32 cellular contexts compared by ENCODE assay signal in genomic region chr3:175456496-175456895, GRCh38.
DNase-seq lines count a peak whose midpoint lies in the region; ATAC-seq and TF ChIP-seq lines count a peak whose summit lies in the region.
"Had no signal": no experiment of that assay in that cellular context is flagged by ENCODE, and none has a peak within 500 bp of the region (broad histone marks: within the 10 kb centered on the region; RNA-seq: fewer than 3 reads in every experiment).

No MANE protein-coding gene starts in this region.

- H3K4me3 ChIP-seq in PC-3 (ENCODE audit: low read length) (no peak overlapping the region), neural cell (ENCODE audit: low read length) (no peak overlapping the region)
- H3K4me3 ChIP-seq: BLaER1 treated with 17β-estradiol and CSF1 and Interleukin-3, amounts not matched to agents 10 nM and 100 nM; coronary artery; GM12878; lower lobe of right lung; ovary; stomach; thyroid gland had no signal

- H3K27ac ChIP-seq in PC-3 (ENCODE audit: low read length) (0 out of 2 replicates have a peak overlapping the region, but pooled peaks have one; percentile 8), neural cell (ENCODE audit: low read length) (no peak overlapping the region)
- H3K27ac ChIP-seq: BLaER1 treated with 17β-estradiol and CSF1 and Interleukin-3, amounts not matched to agents 10 nM and 100 nM; coronary artery; lower lobe of right lung; ovary; stomach; thyroid gland had no signal

- no peaks in the 10 kb centered on the region for H3K9me2 ChIP-seq in PC-3 (replicated peaks; ENCODE audit: low read length)
- H3K9me2 ChIP-seq in neural cell (ENCODE audit: insufficient read depth, low read length), result no peaks in the 10 kb centered on the region

- H3K4me3 Mint-ChIP-seq in activated T-helper 1 cell treated with anti-CD3 and anti-CD28 coated beads, Interleukin-12 subunit alpha, Interleukin-12 subunit beta, Interleukin-2, Interleukin-4 antibody, amounts not matched to agents 30 ng/mL and 10 ng/mL and 1 ng/mL, durations not matched to agents 14 hours and 24 hours and 36 hours, result no peak overlapping the region
- H3K4me3 Mint-ChIP-seq: activated CD4-positive, alpha-beta memory T cell treated with anti-CD3 and anti-CD28 coated beads, Interleukin-2, amount 10 ng/mL, durations not matched to agents 7 days and 5 days; activated T-helper 17 cell treated with anti-CD3 and anti-CD28 coated beads, Interleukin-2, amount 50 U/mL, for 72 hours; IgD-negative memory B cell; nephron had no signal

- H3K9ac ChIP-seq in PC-3 (ENCODE audit: low read length) (no peak overlapping the region), neural cell (ENCODE audit: low read length) (no peak overlapping the region)
- H3K9ac ChIP-seq: BLaER1 treated with 17β-estradiol and CSF1 and Interleukin-3, amounts not matched to agents 10 nM and 100 nM had no signal

- no peaks in the 10 kb centered on the region for H3K4me1 Mint-ChIP-seq in activated T-helper 1 cell treated with anti-CD3 and anti-CD28 coated beads, Interleukin-12 subunit alpha, Interleukin-12 subunit beta, Interleukin-2, Interleukin-4 antibody, amounts not matched to agents 30 ng/mL and 10 ng/mL and 1 ng/mL, durations not matched to agents 14 hours and 24 hours and 36 hours (ENCODE audit: low read depth)
- H3K4me1 Mint-ChIP-seq: activated CD4-positive, alpha-beta memory T cell treated with anti-CD3 and anti-CD28 coated beads, Interleukin-2, amount 10 ng/mL, durations not matched to agents 7 days and 5 days; activated T-helper 17 cell treated with anti-CD3 and anti-CD28 coated beads, Interleukin-2, amount 50 U/mL, for 72 hours; IgD-negative memory B cell; nephron had no signal

- no peaks in the 10 kb centered on the region for H3K36me3 Mint-ChIP-seq in activated T-helper 1 cell treated with anti-CD3 and anti-CD28 coated beads, Interleukin-12 subunit alpha, Interleukin-12 subunit beta, Interleukin-2, Interleukin-4 antibody, amounts not matched to agents 30 ng/mL and 10 ng/mL and 1 ng/mL, durations not matched to agents 14 hours and 24 hours and 36 hours (ENCODE audit: low read depth)
- H3K36me3 Mint-ChIP-seq: IgD-negative memory B cell had no signal

- H3K27ac Mint-ChIP-seq in activated T-helper 1 cell treated with anti-CD3 and anti-CD28 coated beads, Interleukin-12 subunit alpha, Interleukin-12 subunit beta, Interleukin-2, Interleukin-4 antibody, amounts not matched to agents 30 ng/mL and 10 ng/mL and 1 ng/mL, durations not matched to agents 14 hours and 24 hours and 36 hours, result no peak overlapping the region
- H3K27ac Mint-ChIP-seq: activated CD4-positive, alpha-beta memory T cell treated with anti-CD3 and anti-CD28 coated beads, Interleukin-2, amount 10 ng/mL, durations not matched to agents 7 days and 5 days; activated T-helper 17 cell treated with anti-CD3 and anti-CD28 coated beads, Interleukin-2, amount 50 U/mL, for 72 hours; IgD-negative memory B cell; nephron had no signal

- H3F3A ChIP-seq in PC-3 (ENCODE audit: low read length, unreplicated experiment) (no peaks in the 10 kb centered on the region), neural cell (ENCODE audit: insufficient read depth, low read length, poor library complexity, severe bottlenecking) (no peaks in the 10 kb centered on the region)

- CTCF ChIA-PET in PC-3 (lab: Charles Lee), result no interaction called here

- no peaks in the 10 kb centered on the region for H3K27me3 ChIP-seq in PC-3 (ENCODE audit: low read length)
- H3K27me3 ChIP-seq in neural cell (ENCODE audit: insufficient read depth, low read depth, low read length), result no peaks in the 10 kb centered on the region
- H3K27me3 ChIP-seq: BLaER1 treated with 17β-estradiol and CSF1 and Interleukin-3, amounts not matched to agents 10 nM and 100 nM; ovary; stomach; thyroid gland had no signal

- H3K4me1 ChIP-seq in PC-3 (ENCODE audit: insufficient read depth, low read length), result peaks cover 12% of the 10 kb centered on the region
- H3K4me1 ChIP-seq: BLaER1 treated with 17β-estradiol and CSF1 and Interleukin-3, amounts not matched to agents 10 nM and 100 nM; lower lobe of right lung; stomach; thyroid gland had no signal

- H2AFZ ChIP-seq in PC-3 (ENCODE audit: low read length) (no peak overlapping the region), neural cell (ENCODE audit: low read depth, low read length) (no peak overlapping the region)

- peaks cover 16% of the 10 kb centered on the region for H3K9me3 Mint-ChIP-seq in activated T-helper 1 cell treated with anti-CD3 and anti-CD28 coated beads, Interleukin-12 subunit alpha, Interleukin-12 subunit beta, Interleukin-2, Interleukin-4 antibody, amounts not matched to agents 30 ng/mL and 10 ng/mL and 1 ng/mL, durations not matched to agents 14 hours and 24 hours and 36 hours

- TF ChIP-seq RAD21 in neural cell (conservative IDR thresholded peaks at IDR 0.05), result no peak

- H3K4me2 ChIP-seq in PC-3 (ENCODE audit: low read length) (peak overlapping the region; percentile 20; the same call in 1 of the 2 replicates), neural cell (ENCODE audit: low read length) (no peak overlapping the region)
- H3K4me2 ChIP-seq: BLaER1 treated with 17β-estradiol and CSF1 and Interleukin-3, amounts not matched to agents 10 nM and 100 nM had no signal

- H3K9me3 ChIP-seq in PC-3 (ENCODE audit: low read length) (no peaks in the 10 kb centered on the region), neural cell (ENCODE audit: low read length) (no peaks in the 10 kb centered on the region)
- H3K9me3 ChIP-seq: lower lobe of right lung, ovary, thyroid gland had no signal

- no TSS peak for BruUV-seq in PC-3 (replicated peaks; lab: Mats Ljungman, UMichigan)

- H4K20me1 ChIP-seq in PC-3 (ENCODE audit: low read length) (no peaks in the 10 kb centered on the region), neural cell (ENCODE audit: insufficient read depth) (no peaks in the 10 kb centered on the region)
- H4K20me1 ChIP-seq: BLaER1 treated with 17β-estradiol and CSF1 and Interleukin-3, amounts not matched to agents 10 nM and 100 nM had no signal

- H3K27me3 Mint-ChIP-seq in activated T-helper 1 cell treated with anti-CD3 and anti-CD28 coated beads, Interleukin-12 subunit alpha, Interleukin-12 subunit beta, Interleukin-2, Interleukin-4 antibody, amounts not matched to agents 30 ng/mL and 10 ng/mL and 1 ng/mL, durations not matched to agents 14 hours and 24 hours and 36 hours (ENCODE audit: insufficient read depth), result no peaks in the 10 kb centered on the region
- H3K27me3 Mint-ChIP-seq: activated CD4-positive, alpha-beta memory T cell treated with anti-CD3 and anti-CD28 coated beads, Interleukin-2, amount 10 ng/mL, durations not matched to agents 7 days and 5 days; activated T-helper 17 cell treated with anti-CD3 and anti-CD28 coated beads, Interleukin-2, amount 50 U/mL, for 72 hours; IgD-negative memory B cell had no signal

- H3K36me3 ChIP-seq in PC-3 (ENCODE audit: low read depth, low read length) (no peaks in the 10 kb centered on the region), neural cell (ENCODE audit: insufficient read depth, low read length) (no peaks in the 10 kb centered on the region)
- H3K36me3 ChIP-seq: lower lobe of right lung, ovary, stomach, thyroid gland had no signal

- POLR2A ChIA-PET in PC-3 (lab: Charles Lee; ENCODE audit: unreplicated experiment), result no interaction called here

- TF ChIP-seq CTCF in PC-3 (conservative IDR thresholded peaks at IDR 0.05; ENCODE audit: low read depth, low read length) (no peak), neural cell (IDR thresholded peaks at IDR 0.05; ENCODE audit: poor library complexity, severe bottlenecking) (no peak)

- intact Hi-C loops in PC-3 (cut with micrococcal nuclease), result no loop called here
- intact Hi-C loops in activated T-helper 1 cell treated with anti-CD3 and anti-CD28 coated beads, Interleukin-12 subunit alpha, Interleukin-12 subunit beta, Interleukin-2, Interleukin-4 antibody, amounts not matched to agents 30 ng/mL and 10 ng/mL and 1 ng/mL, durations not matched to agents 14 hours and 24 hours and 36 hours (cut with micrococcal nuclease), result no loop called here

- ATAC-seq in PC-3 (peak; percentile 76), HG02852 (IDR thresholded peaks at IDR 0.05; ENCODE audit: unreplicated experiment) (no peak), GM21737 (IDR thresholded peaks at IDR 0.05; ENCODE audit: unreplicated experiment) (no peak)
- ATAC-seq: activated T-helper 17 cell treated with anti-CD3 and anti-CD28 coated beads, Interleukin-2, amount 50 U/mL, for 72 hours; lower lobe of right lung had no signal

- H3K79me2 ChIP-seq in PC-3 (ENCODE audit: low read length) (no peaks in the 10 kb centered on the region), neural cell (replicated peaks; ENCODE audit: insufficient read depth, low read length) (no peaks in the 10 kb centered on the region)

- DNase-seq in EL (peak; percentile 21), PC-3 (peak; percentile 73), fibroblast of peridontal ligament (ENCODE audit: extremely low read depth) (peak; percentile 12)
- no peak for DNase-seq in activated T-helper 1 cell treated with anti-CD3 and anti-CD28 coated beads, Interleukin-12 subunit alpha, Interleukin-12 subunit beta, Interleukin-2, Interleukin-4 antibody, amounts not matched to agents 30 ng/mL and 10 ng/mL and 1 ng/mL, durations not matched to agents 14 hours and 24 hours and 36 hours (ENCODE audit: low spot score)
- DNase-seq: activated CD4-positive, alpha-beta memory T cell treated with anti-CD3 and anti-CD28 coated beads, Interleukin-2, amount 10 ng/mL, durations not matched to agents 7 days and 5 days; activated CD4-positive, alpha-beta T cell treated with anti-CD3 and anti-CD28 coated beads for 1 hour; activated CD8-positive, alpha-beta memory T cell treated with anti-CD3 and anti-CD28 coated beads, Interleukin-2, amount 50 U/mL, for 48 hours; activated naive CD4-positive, alpha-beta T cell treated with anti-CD3 and anti-CD28 coated beads, Interleukin-2, amount 50 U/mL, for 16 hours; anterior cingulate cortex; DMS79 treated with DMSO at 0.1 percent for 48 hours; effector memory CD4-positive, alpha-beta T cell; glutamatergic neuron; lower lobe of right lung; NCI-H1092 treated with DMSO at 0.1 percent for 48 hours; NCI-H187; NCI-H2171 treated with DMSO at 0.1 percent for 48 hours; NCI-H526 treated with DMSO at 0.1 percent for 48 hours; ovary; retina; RPMI8226; small intestine; stomach; thyroid gland had no signal

- TF ChIP-seq EP300 in neural cell (conservative IDR thresholded peaks at IDR 0.05; ENCODE audit: poor library complexity, severe bottlenecking), result peak; percentile 31

TF ChIP-seq in neural cell, 6 proteins besides CTCF, POLR2A, EP300 and RAD21 (continues in another document):
- TF ChIP-seq TAF1 (IDR thresholded peaks at IDR 0.05; ENCODE audit: low read depth) (no peak), EZH2 (IDR thresholded peaks at IDR 0.05; ENCODE audit: borderline replicate concordance, insufficient read depth, low read length, poor library complexity, severe bottlenecking) (no peak), POLR2AphosphoS5 (IDR thresholded peaks at IDR 0.05) (no peak), SMC3 (conservative IDR thresholded peaks at IDR 0.05; ENCODE audit: poor library complexity) (no peak), MXI1 (conservative IDR thresholded peaks at IDR 0.05; ENCODE audit: poor library complexity, severe bottlenecking) (no peak)
